Comparison of ENCODE assay signal across 8 cellular contexts in genomic region chr2:181456660-181457120, GRCh38. TPM values are rescaled to one million over a fixed set of nuclear protein-coding genes. Genes with fewer than 3 reads are reported as not detected.
DNase-seq lines count a peak whose midpoint lies in the region; ATAC-seq and TF ChIP-seq lines count a peak whose summit lies in the region.

No MANE protein-coding gene starts in this region.

- H3K4me1 Mint-ChIP-seq in immature natural killer cell, result peaks cover 52 to 66% of the 10 kb centered on the region in 2 donors

- DNase-seq in AG08396 (ENCODE audit: low spot score), result peak; percentile 27
- peak; percentile 57 for DNase-seq in T follicular helper cell (ENCODE audit: low read depth)
- DNase-seq in adrenal gland, result peak; percentile 17 to 58 (median 34)
- peak; percentile 89 to 91 (median 90) for DNase-seq in immature natural killer cell
- peak; percentile 68 for DNase-seq in stimulated activated CD4-positive, alpha-beta T cell treated with anti-CD3 and anti-CD28 coated beads, Interleukin-1b, Interleukin-23, amount 100 ng/mL, for 48 hours
- no peak for DNase-seq in NCI-H128 (lab: John Stamatoyannopoulos, UW; ENCODE audit: unreplicated experiment)

- peaks cover 21% of the 10 kb centered on the region for H3K27me3 ChIP-seq in adrenal gland

- no peak for TF ChIP-seq CTCF in adrenal gland (IDR thresholded peaks at IDR 0.05)

- no peaks in the 10 kb centered on the region for H3K9me3 ChIP-seq in adrenal gland (replicated peaks in 1 of 3)

- H3K27ac ChIP-seq in adrenal gland, result peak overlapping the region in 2 of 5 donors; percentile 67 to 82

- H3K27ac Mint-ChIP-seq in immature natural killer cell, result peak overlapping the region; percentile 90 to 99 (median 94)

- H3K36me3 Mint-ChIP-seq in immature natural killer cell, result peaks cover 0 to 6% (median 0%) of the 10 kb centered on the region in 3 donors

- peaks cover 6 to 23% (median 19%) of the 10 kb centered on the region in 3 donors for H3K27me3 Mint-ChIP-seq in immature natural killer cell (ENCODE audit: low read depth in 3 of 3)

- H3K4me3 ChIP-seq in adrenal gland, result peak overlapping the region in 1 of 4 donors; percentile 45

- peaks cover 0 to 6% of the 10 kb centered on the region in 2 donors for H3K4me1 ChIP-seq in adrenal gland (replicated peaks in 1 of 2)

- TF ChIP-seq POLR2A in adrenal gland (IDR thresholded peaks at IDR 0.05), result no peak

- peak overlapping the region; percentile 85 to 98 (median 95) for H3K4me3 Mint-ChIP-seq in immature natural killer cell

- peak; percentile 80 for ATAC-seq in GM19324 (IDR thresholded peaks at IDR 0.05; ENCODE audit: low FRiP score, unreplicated experiment)
- ATAC-seq in HG03354 (IDR thresholded peaks at IDR 0.05; ENCODE audit: poor library complexity, severe bottlenecking, unreplicated experiment), result peak; percentile 78

- H3K9me3 Mint-ChIP-seq in immature natural killer cell, result no peaks in the 10 kb centered on the region

- intact Hi-C loops in adrenal gland (cut with DNase I), result no loop called here

- 4 to 10% (median 6%) methylated on average over 15 to 17 of the region's 17 CpGs for WGBS in adrenal gland, 4 donors

- no peaks in the 10 kb centered on the region for H3K36me3 ChIP-seq in adrenal gland (replicated peaks in 1 of 2)

RNA-seq across cellular contexts. Expression of gene ITGA4, which starts 0.5 kb away (rescaled TPM):
- 10 to 100 TPM in 1 of 8 donors, 1 to 10 TPM in 7; 1.4 to 14.5 (median 6.2) TPM for total RNA-seq in adrenal gland
- polyA plus RNA-seq in adrenal gland, result 1 to 10 TPM in 1 of 3 donors, under 1 TPM in 2; 0.37 to 3.3 (median 0.56) TPM
- polyA plus RNA-seq in immature natural killer cell, result 100 to 1,000 TPM; 102 to 132 (median 117) TPM

Comparison
In these comparisons a context has a peak if more than half of its experiments do, and no peak if none do; other contexts are left out.
1. RNA of gene ITGA4, which starts 0.5 kb away (polyA plus RNA-seq): 102 to 132 TPM in immature natural killer cell; 0.37 to 3.3 TPM in adrenal gland; every median in the first group is over 10 times any median in the second.